8 cellular contexts compared by ENCODE assay signal in genomic region chr11:2885676-2886081, GRCh38. TPM values are rescaled to one million over a fixed set of nuclear protein-coding genes. Genes with fewer than 3 reads are reported as not detected.
DNase-seq lines count a peak whose midpoint lies in the region; ATAC-seq and TF ChIP-seq lines count a peak whose summit lies in the region.

Gene CDKN1C (minus strand): TSS chr11:2885775. CDS start chr11:2885456, 319 bp downstream.

- ATAC-seq in HCT116 (peak; percentile 69), right cardiac atrium (peak; percentile 80 to 82)

- peak within 1 kb of the TSS; percentile 68 for H3K9ac ChIP-seq in ES-I3 (ENCODE audit: low read depth, low read length)
- H3K9ac ChIP-seq in HCT116 (ENCODE audit: low read length), result peak within 1 kb of the TSS; percentile 52; the same call in 1 of the 2 replicates
- H3K9ac ChIP-seq in rectal smooth muscle tissue (ENCODE audit: low read length), result peak within 1 kb of the TSS; percentile 49

- RAD21 ChIA-PET in HCT116 (lab: Charles Lee; ENCODE audit: low non-redundant PET in 1 of 2, low total read pairs in 2 of 2, uncharacterized antibody in 2 of 2, unreplicated experiment in 2 of 2), result interaction anchor here in 1 of 2 experiments (1.3 kb wide), 1 partner anchor 352 kb away, joined by 6 read pairs; no protein-coding TSS in a partner anchor

- H3K9me3 ChIP-seq in ES-I3 (ENCODE audit: control insufficient read depth, insufficient read depth, low read length), result no peaks in the 10 kb centered on the region
- no peaks in the 10 kb centered on the region for H3K9me3 ChIP-seq in HCT116 (ENCODE audit: control insufficient read depth in 1 of 2, insufficient read depth in 1 of 2, low read depth in 1 of 2, low read length in 2 of 2)
- H3K9me3 ChIP-seq in right cardiac atrium (ENCODE audit: control insufficient read depth, low read length), result no peaks in the 10 kb centered on the region
- no peaks in the 10 kb centered on the region for H3K9me3 ChIP-seq in uterus

- CTCF ChIA-PET in HCT116 (lab: Charles Lee), result interaction anchor here (1.5 to 13.7 kb wide), 2 partner anchors 206 to 353 kb away, joined by 4 to 337 read pairs; no protein-coding TSS in a partner anchor

- under 1% methylated on average over 61 of the region's 61 CpGs for WGBS in right cardiac atrium

- DNase-seq in HCT116 (ENCODE audit: low read depth, low spot score) (peak; percentile 59), MV-4-11 (lab: John Stamatoyannopoulos, UW) (peak; percentile 68), T-helper 22 cell (ENCODE audit: low read depth) (peak; percentile 72), anterior cingulate cortex (lab: John Stamatoyannopoulos, UW) (peak in 54 of 58 donors; percentile 27 to 91 (median 79)), right cardiac atrium (peak; percentile 88 to 97 (median 96)), uterus (peak; percentile 94 to 95)

- no TSS peak for BruUV-seq in HCT116 (replicated peaks; lab: Mats Ljungman, UMichigan)

- no peak within 1 kb of the TSS for H2AFZ ChIP-seq in HCT116 (ENCODE audit: low read depth, low read length, poor library complexity, severe bottlenecking)

- no peaks in the 10 kb centered on the region for H3K79me2 ChIP-seq in HCT116 (ENCODE audit: insufficient read depth, low read length)

- no peaks in the 10 kb centered on the region for H3K36me3 ChIP-seq in ES-I3 (ENCODE audit: insufficient read depth, low read length)
- H3K36me3 ChIP-seq in HCT116 (ENCODE audit: control insufficient read depth in 1 of 2, insufficient read depth in 2 of 2, low read length in 2 of 2), result no peaks in the 10 kb centered on the region
- H3K36me3 ChIP-seq in rectal smooth muscle tissue (ENCODE audit: control insufficient read depth, insufficient read depth, low read length), result no peaks in the 10 kb centered on the region
- H3K36me3 ChIP-seq in uterus, result no peaks in the 10 kb centered on the region

- H3K4me3 ChIP-seq in HCT116 (replicated peaks in 1 of 2; ENCODE audit: low read depth in 1 of 2, low read length in 2 of 2) (peak within 1 kb of the TSS; percentile 55 to 63), right cardiac atrium (ENCODE audit: low read length) (peak within 1 kb of the TSS; percentile 88), rectal smooth muscle tissue (ENCODE audit: low read length) (peak within 1 kb of the TSS; percentile 92), uterus (peak within 1 kb of the TSS; percentile 63 to 75)

- intact Hi-C loops in HCT116 (cut with micrococcal nuclease) (no loop called here), right cardiac atrium (cut with DNase I) (loop anchor here in 3 of 4 donors (5.0 to 10.0 kb wide), 3 partner anchors 58 to 691 kb away; partner anchors contain the start of gene KCNQ1OT1 (in 2 of the 3)), uterus (cut with DNase I; ENCODE audit: low total_unique reads) (loop anchor here (10.0 kb wide), 1 partner anchor 181 kb away; no protein-coding TSS in a partner anchor)

- peak within 1 kb of the TSS; percentile 95 for H3K4me2 ChIP-seq in HCT116 (ENCODE audit: low read length)

- TF ChIP-seq RAD21 in HCT116 (IDR thresholded peaks at IDR 0.05; ENCODE audit: low read depth), result no peak

- no peak for TF ChIP-seq CTCF in HCT116 (IDR thresholded peaks at IDR 0.05 in 2 of 3, conservative IDR thresholded peaks at IDR 0.05 in 1 of 3; ENCODE audit: borderline replicate concordance in 1 of 3, insufficient read depth in 1 of 3, low read depth in 2 of 3, low read length in 2 of 3)
- peak in 1 of 4 experiments; percentile 23 for TF ChIP-seq CTCF in uterus (IDR thresholded peaks at IDR 0.05)

- H3K4me1 ChIP-seq in ES-I3 (ENCODE audit: insufficient read depth, low read length) (peaks cover 5% of the 10 kb centered on the region; the same call in 1 of the 2 replicates), HCT116 (ENCODE audit: control insufficient read depth in 1 of 2, insufficient read depth in 2 of 2, low read length in 2 of 2) (peaks cover 11 to 37% of the 10 kb centered on the region in 2 experiments), right cardiac atrium (ENCODE audit: control insufficient read depth, insufficient read depth, low read length) (peaks cover under 1% of the 10 kb centered on the region), rectal smooth muscle tissue (ENCODE audit: control insufficient read depth, insufficient read depth, low read length) (peaks cover 6% of the 10 kb centered on the region), uterus (peaks cover 5 to 14% of the 10 kb centered on the region in 2 donors)

- H3K9me2 ChIP-seq in HCT116 (ENCODE audit: insufficient read depth), result no peaks in the 10 kb centered on the region

- TF ChIP-seq POLR2A in HCT116 (IDR thresholded peaks at IDR 0.05; ENCODE audit: borderline replicate concordance, extremely low read depth, insufficient read depth, insufficient read length) (peak; percentile 93), uterus (IDR thresholded peaks at IDR 0.05) (peak; percentile 89 to 98)

- POLR2A ChIA-PET in HCT116 (lab: Charles Lee), result interaction anchor here (0.6 to 2.4 kb wide), 8 partner anchors 11 to 354 kb away, joined by 3 to 10 read pairs (median 4); partner anchors contain the start of genes KCNQ1OT1 and PHLDA2

- H3K27me3 ChIP-seq in HCT116 (ENCODE audit: insufficient read depth, low read length) (no peaks in the 10 kb centered on the region), right cardiac atrium (ENCODE audit: control insufficient read depth, insufficient read depth) (no peaks in the 10 kb centered on the region), rectal smooth muscle tissue (ENCODE audit: control insufficient read depth, insufficient read depth, low read length) (no peaks in the 10 kb centered on the region), uterus (no peaks in the 10 kb centered on the region)

- no peaks in the 10 kb centered on the region for H4K20me1 ChIP-seq in HCT116 (ENCODE audit: insufficient read depth)

- peak within 1 kb of the TSS; percentile 67; the same call in 1 of the 2 replicates for H3K27ac ChIP-seq in HCT116 (ENCODE audit: low read depth, low read length)
- H3K27ac ChIP-seq in right cardiac atrium (ENCODE audit: low read length), result peak within 1 kb of the TSS; percentile 62
- peak within 1 kb of the TSS; percentile 90 for H3K27ac ChIP-seq in rectal smooth muscle tissue (ENCODE audit: low read depth, low read length)
- H3K27ac ChIP-seq in uterus, result peak within 1 kb of the TSS; percentile 85 to 95

TF ChIP-seq in HCT116, 20 proteins besides CTCF, POLR2A, EP300 and RAD21:
- TF ChIP-seq POLR2AphosphoS5 (IDR thresholded peaks at IDR 0.05; ENCODE audit: low read depth, low read length) (peak; percentile 95), YY1 (IDR thresholded peaks at IDR 0.05; ENCODE audit: extremely low read depth, insufficient replicate concordance, low read depth, low read length) (peak; percentile 9), EZH2 (IDR thresholded peaks at IDR 0.05) (no peak), TCF7L2 (IDR thresholded peaks at IDR 0.05; ENCODE audit: borderline replicate concordance, extremely low read depth, insufficient read depth, insufficient read length) (peak; percentile 9), JUND (IDR thresholded peaks at IDR 0.05) (no peak), FOSL1 (IDR thresholded peaks at IDR 0.05; ENCODE audit: low read depth) (no peak)
- TF ChIP-seq, protein P1, sequence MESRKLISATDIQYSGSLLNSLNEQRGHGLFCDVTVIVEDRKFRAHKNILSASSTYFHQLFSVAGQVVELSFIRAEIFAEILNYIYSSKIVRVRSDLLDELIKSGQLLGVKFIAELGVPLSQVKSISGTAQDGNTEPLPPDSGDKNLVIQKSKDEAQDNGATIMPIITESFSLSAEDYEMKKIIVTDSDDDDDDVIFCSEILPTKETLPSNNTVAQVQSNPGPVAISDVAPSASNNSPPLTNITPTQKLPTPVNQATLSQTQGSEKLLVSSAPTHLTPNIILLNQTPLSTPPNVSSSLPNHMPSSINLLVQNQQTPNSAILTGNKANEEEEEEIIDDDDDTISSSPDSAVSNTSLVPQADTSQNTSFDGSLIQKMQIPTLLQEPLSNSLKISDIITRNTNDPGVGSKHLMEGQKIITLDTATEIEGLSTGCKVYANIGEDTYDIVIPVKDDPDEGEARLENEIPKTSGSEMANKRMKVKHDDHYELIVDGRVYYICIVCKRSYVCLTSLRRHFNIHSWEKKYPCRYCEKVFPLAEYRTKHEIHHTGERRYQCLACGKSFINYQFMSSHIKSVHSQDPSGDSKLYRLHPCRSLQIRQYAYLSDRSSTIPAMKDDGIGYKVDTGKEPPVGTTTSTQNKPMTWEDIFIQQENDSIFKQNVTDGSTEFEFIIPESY (IDR thresholded peaks at IDR 0.05; ENCODE audit: extremely low read depth, insufficient replicate concordance, low read length), result peak; percentile 26

RNA-seq across cellular contexts. Expression of gene CDKN1C, which starts in this region (rescaled TPM):
- total RNA-seq in HCT116 (2021; ENCODE audit: unreplicated experiment) (24.0 TPM), right cardiac atrium (10 to 100 TPM; 16.1 to 26.3 (median 21.4) TPM), uterus (100 to 1,000 TPM in 1 of 4 donors, 10 to 100 TPM in 3; 42.0 to 213 (median 71.7) TPM)
- 15.9 and 22.3 TPM in 2 replicates for polyA plus RNA-seq in HCT116 (2012)
- 27.6 TPM for polyA plus RNA-seq in right cardiac atrium

Comparison
In these comparisons a context has a peak if more than half of its experiments do, and no peak if none do; other contexts are left out.
1. Peak in every context shown above with its lines: DNase-seq, ATAC-seq, H3K4me3 ChIP-seq and H3K27ac ChIP-seq.